1 cellular context compared by ENCODE assay signal in the genomic region with DNA sequence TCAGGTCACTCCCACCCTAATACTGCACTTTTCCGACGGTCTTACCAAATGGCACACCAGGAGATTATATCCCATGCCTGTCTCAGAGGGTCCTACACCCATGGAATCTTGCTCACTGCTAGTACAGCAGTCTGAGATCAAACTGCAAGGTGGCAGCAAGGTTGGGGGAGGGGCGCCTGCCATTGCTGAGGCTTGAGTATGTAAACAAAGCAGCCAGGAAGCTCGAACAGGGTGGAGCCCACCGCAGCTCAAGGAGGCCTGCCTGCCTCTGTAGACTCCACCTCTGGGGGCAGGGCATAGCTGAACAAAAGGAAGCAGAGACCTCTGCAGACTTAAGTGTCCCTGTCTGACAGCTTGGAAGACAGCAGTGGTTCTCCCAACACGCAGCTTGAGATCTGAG.
TF ChIP-seq lines count a peak whose summit lies in the region.

No MANE protein-coding gene starts in this region.

TF ChIP-seq in K562, 482 proteins besides CTCF, POLR2A, EP300 and RAD21:
- TF ChIP-seq FOXA3 (CRISPR knock-in tag; conservative IDR thresholded peaks at IDR 0.05 in 1 of 2, IDR thresholded peaks at IDR 0.05 in 1 of 2) (0 out of 4 replicates have a peak, but pooled peaks of 1 of the 2 experiments have one; percentile 59), FOXK2 (conservative IDR thresholded peaks at IDR 0.05 in 1 of 2, IDR thresholded peaks at IDR 0.05 in 1 of 2; ENCODE audit: low read depth in 2 of 2) (0 out of 4 replicates have a peak, but pooled peaks have one; percentile 21 to 42), TRIM24 (IDR thresholded peaks at IDR 0.05) (peak; percentile 23 to 42; a peak in 2 of 4 replicates)
TF ChIP-seq in K562: peak in this region for 3; not testable (repeated sequence) for 479.
